ENCODE assay signal across 7 cellular contexts in genomic region chr12:101276433-101276832, GRCh38.
"Had no signal": no experiment of that assay in that cellular context is flagged by ENCODE, and none has a peak within 500 bp of the region (broad histone marks: within the 10 kb centered on the region; RNA-seq: fewer than 3 reads in every experiment).

No MANE protein-coding gene starts in this region.

- DNase-seq: H9, HCEC 1CT, HFFc6, KBM-7 had no signal

- H3K9me3 Mint-ChIP-seq: GM23338, H9, HFFc6, IgD-negative memory B cell had no signal

- H3K27ac ChIP-seq: HL-60 had no signal

- H3K4me3 Mint-ChIP-seq: GM23338, H9, HFFc6, IgD-negative memory B cell had no signal

- H3K36me3 Mint-ChIP-seq: IgD-negative memory B cell had no signal

- H3K4me1 Mint-ChIP-seq: GM23338 had no signal

- H3K4me3 ChIP-seq: GM23338 had no signal

- H3K27ac Mint-ChIP-seq: GM23338, H9, HFFc6, IgD-negative memory B cell had no signal

- H3K4me2 ChIP-seq: GM23338 had no signal

- H2AFZ ChIP-seq: GM23338 had no signal
